18 cellular contexts compared by ENCODE assay signal in the genomic region with DNA sequence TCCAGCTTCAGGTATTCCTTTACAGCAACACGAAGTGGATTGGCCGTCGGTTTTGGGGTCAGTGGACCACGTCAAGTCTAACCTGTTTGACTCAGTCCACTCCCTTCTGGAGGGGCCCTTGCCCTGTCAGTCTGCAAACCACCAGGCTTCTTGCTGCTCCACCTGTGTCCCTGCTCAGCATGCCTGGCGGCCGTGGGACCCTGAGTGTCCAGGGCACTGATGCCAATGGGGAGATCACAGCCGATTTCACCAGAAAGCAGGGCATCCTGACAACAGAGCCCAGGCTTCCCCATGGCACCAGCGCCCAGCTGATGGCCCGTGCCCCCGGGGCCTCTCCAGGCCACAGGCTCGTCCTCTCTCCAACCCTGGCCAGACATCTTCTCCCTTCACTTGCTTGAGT.
"Had no signal": no experiment of that assay in that cellular context is flagged by ENCODE, and none has a peak within 500 bp of the region (broad histone marks: within the 10 kb centered on the region; RNA-seq: fewer than 3 reads in every experiment).

No MANE protein-coding gene starts in this region.

- H3K27ac Mint-ChIP-seq: activated naive CD8-positive, alpha-beta T cell; activated T-cell treated with anti-CD3 and anti-CD28 coated beads, Interleukin-2, amount 50 U/mL, for 72 hours; mesothelial cell of epicardium; nephron progenitor cell had no signal

- H3K27ac ChIP-seq: dorsolateral prefrontal cortex, gastrocnemius medialis, thyroid gland had no signal

- ATAC-seq: activated T-cell treated with anti-CD3 and anti-CD28 coated beads, Interleukin-2, amount 50 U/mL, for 72 hours; gastrocnemius medialis; left cardiac atrium; SK-N-SH treated with all-trans-retinoic acid at 6 μM for 48 hours had no signal

- H3K27me3 ChIP-seq: dorsolateral prefrontal cortex, gastrocnemius medialis, thyroid gland had no signal

- H3K4me3 Mint-ChIP-seq: activated naive CD8-positive, alpha-beta T cell; activated T-cell treated with anti-CD3 and anti-CD28 coated beads, Interleukin-2, amount 50 U/mL, for 72 hours; mesothelial cell of epicardium; nephron progenitor cell had no signal

- H3K9me3 ChIP-seq: gastrocnemius medialis, thyroid gland had no signal

- DNase-seq: activated CD4-positive, alpha-beta T cell treated with anti-CD3 and anti-CD28 coated beads, Interleukin-2, amount 50 U/mL, for 4 hours; activated gamma-delta T cell; activated T-cell treated with anti-CD3 and anti-CD28 coated beads, Interleukin-2, amount 50 U/mL, for 72 hours; gastrocnemius medialis; left cardiac atrium; nephron progenitor cell; occipital lobe; retina; SHP77 treated with DMSO at 0.1 percent for 48 hours; stimulated activated naive CD4-positive, alpha-beta T cell treated with Interleukin-2 at 50 U/mL for 16 hours; T-helper 1 cell; T-helper 9 cell had no signal

- H3K9me3 Mint-ChIP-seq: activated T-cell treated with anti-CD3 and anti-CD28 coated beads, Interleukin-2, amount 50 U/mL, for 72 hours had no signal

- H3K36me3 ChIP-seq: gastrocnemius medialis, thyroid gland had no signal

- H3K27me3 Mint-ChIP-seq: activated naive CD8-positive, alpha-beta T cell had no signal

- H3K4me3 ChIP-seq: dorsolateral prefrontal cortex, gastrocnemius medialis, lung, thyroid gland had no signal

- H3K36me3 Mint-ChIP-seq: activated naive CD8-positive, alpha-beta T cell; mesothelial cell of epicardium had no signal

- H3K4me1 ChIP-seq: gastrocnemius medialis had no signal
